In the genomic region with DNA sequence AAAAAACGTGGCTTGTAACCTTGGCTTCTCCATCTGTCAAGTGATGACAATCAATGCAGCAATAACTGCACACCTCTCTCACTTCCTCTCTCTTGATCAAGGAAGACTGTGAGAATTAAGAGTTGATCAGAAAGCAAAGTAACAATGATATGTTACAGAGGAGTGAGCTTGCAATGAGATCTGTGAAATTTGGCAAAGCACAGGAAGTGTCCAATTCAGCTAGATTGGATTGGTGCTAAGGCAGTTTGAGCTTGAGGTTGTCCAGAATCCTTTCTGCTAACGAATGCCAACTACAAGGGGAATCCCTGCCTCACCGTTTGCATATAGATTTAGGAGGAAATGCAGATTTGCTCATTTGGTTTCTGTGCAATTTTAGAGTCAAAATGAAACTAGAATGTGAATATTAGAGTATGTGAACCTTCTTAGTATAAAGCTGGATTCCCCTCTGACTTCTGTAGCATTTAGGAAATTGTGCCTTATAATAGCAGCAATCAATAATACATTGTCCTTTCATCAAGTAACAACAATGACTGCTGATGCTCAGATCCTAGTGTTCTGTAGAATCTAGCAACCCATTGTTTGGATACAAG, we compare ENCODE assay signal across 8 cellular contexts.
DNase-seq lines count a peak whose midpoint lies in the region; ATAC-seq, FAIRE-seq and TF ChIP-seq lines count a peak whose summit lies in the region.

No MANE protein-coding gene starts in this region.

- peaks cover 8% of the 10 kb centered on the region for H3K9me3 ChIP-seq in astrocyte (ENCODE audit: insufficient read depth, low read depth, low read length)
- H3K9me3 ChIP-seq in esophagus muscularis mucosa = peaks cover 0 to 4% (median 0%) of the 10 kb centered on the region in 4 donors
- H3K9me3 ChIP-seq in prostate gland = no peaks in the 10 kb centered on the region

- peak; percentile 34 for FAIRE-seq in astrocyte (lab: Jason Lieb, UNC)

- H3K4me2 ChIP-seq in astrocyte (ENCODE audit: low read length) = no peak overlapping the region

- H2AFZ ChIP-seq in astrocyte (ENCODE audit: low read depth, low read length) = no peak overlapping the region

- H3K4me3 Mint-ChIP-seq in astrocyte (ENCODE audit: unreplicated experiment) = no peak overlapping the region

- no peak for TF ChIP-seq EP300 in esophagus muscularis mucosa (IDR thresholded peaks at IDR 0.05)

- no peaks in the 10 kb centered on the region for H4K20me1 ChIP-seq in astrocyte (ENCODE audit: insufficient read depth, low read length)

- in situ Hi-C loops in GM13976 (cut with MboI; ENCODE audit: low sequenced_read_pairs, unreplicated experiment) = no loop called here

- TF ChIP-seq CTCF in GM13976 (IDR thresholded peaks at IDR 0.05; ENCODE audit: borderline replicate concordance, control extremely low read depth, extremely low read depth, insufficient read depth, missing control alignments) = no peak
- no peak for TF ChIP-seq CTCF in astrocyte (IDR thresholded peaks at IDR 0.05; ENCODE audit: insufficient read depth, low read depth, low read length)
- no peak for TF ChIP-seq CTCF in esophagus muscularis mucosa (IDR thresholded peaks at IDR 0.05)
- TF ChIP-seq CTCF in prostate gland (IDR thresholded peaks at IDR 0.05) = no peak
- no peak for TF ChIP-seq CTCF in omental fat pad (IDR thresholded peaks at IDR 0.05)

- peaks cover 29% of the 10 kb centered on the region for H3K4me1 Mint-ChIP-seq in astrocyte (ENCODE audit: low read depth, unreplicated experiment)

- H3K79me2 ChIP-seq in astrocyte (ENCODE audit: insufficient read depth, low read length) = no peaks in the 10 kb centered on the region

- H3K9me3 Mint-ChIP-seq in astrocyte (ENCODE audit: unreplicated experiment) = peaks cover 6% of the 10 kb centered on the region

- H3K36me3 ChIP-seq in astrocyte (ENCODE audit: insufficient read depth, low read length) = no peaks in the 10 kb centered on the region
- H3K36me3 ChIP-seq in esophagus muscularis mucosa = no peaks in the 10 kb centered on the region
- no peaks in the 10 kb centered on the region for H3K36me3 ChIP-seq in prostate gland

- H3K4me3 ChIP-seq in astrocyte (ENCODE audit: insufficient read depth, low read depth, low read length) (no peak overlapping the region), esophagus muscularis mucosa (no peak overlapping the region), prostate gland (no peak overlapping the region)

- WGBS in esophagus muscularis mucosa = 42% methylated on average over 3 of the region's 3 CpGs
- 45% methylated on average over 3 of the region's 3 CpGs for WGBS in prostate gland

- no peak for TF ChIP-seq POLR2A in esophagus muscularis mucosa (IDR thresholded peaks at IDR 0.05; ENCODE audit: low read depth)
- TF ChIP-seq POLR2A in prostate gland (IDR thresholded peaks at IDR 0.05) = no peak

- ATAC-seq in GM19463 (IDR thresholded peaks at IDR 0.05; ENCODE audit: unreplicated experiment) (peak; percentile 54), HG03175 (IDR thresholded peaks at IDR 0.05; ENCODE audit: unreplicated experiment) (peak; percentile 51), omental fat pad (ENCODE audit: low FRiP score) (no peak)

- H3K4me1 ChIP-seq in astrocyte (ENCODE audit: insufficient read depth, low read length) (peaks cover 6% of the 10 kb centered on the region), esophagus muscularis mucosa (no peaks in the 10 kb centered on the region), prostate gland (replicated peaks) (no peaks in the 10 kb centered on the region)

- no peaks in the 10 kb centered on the region for H3K27me3 Mint-ChIP-seq in astrocyte (ENCODE audit: low read depth, unreplicated experiment)

- no peaks in the 10 kb centered on the region for H3K36me3 Mint-ChIP-seq in astrocyte (ENCODE audit: low read depth, unreplicated experiment)

- no peak overlapping the region for H3K27ac ChIP-seq in astrocyte (ENCODE audit: low read depth, low read length)
- H3K27ac ChIP-seq in esophagus muscularis mucosa (replicated peaks in 1 of 4) = no peak overlapping the region
- no peak overlapping the region for H3K27ac ChIP-seq in prostate gland

- H3K27me3 ChIP-seq in astrocyte (ENCODE audit: insufficient read depth, low read length) (no peaks in the 10 kb centered on the region), esophagus muscularis mucosa (no peaks in the 10 kb centered on the region), prostate gland (replicated peaks; ENCODE audit: insufficient read depth) (no peaks in the 10 kb centered on the region)

- intact Hi-C loops in esophagus muscularis mucosa (cut with DNase I) = no loop called here
- intact Hi-C loops in prostate gland (cut with DNase I) = no loop called here

- no peak overlapping the region for H3K27ac Mint-ChIP-seq in astrocyte (ENCODE audit: unreplicated experiment)

- no peak overlapping the region for H3K9ac ChIP-seq in astrocyte (ENCODE audit: low read length)

- DNase-seq in GM13976 (ENCODE audit: low spot score) (peak; percentile 61), astrocyte (ENCODE audit: low read depth) (no peak), NCI-H1694 treated with DMSO at 0.1 percent for 48 hours (lab: John Stamatoyannopoulos, UW) (no peak), esophagus muscularis mucosa (ENCODE audit: extremely low spot score) (no peak), prostate gland (ENCODE audit: low spot score) (no peak), omental fat pad (ENCODE audit: low spot score) (no peak)
